10 cellular contexts compared by ENCODE assay signal in the genomic region with DNA sequence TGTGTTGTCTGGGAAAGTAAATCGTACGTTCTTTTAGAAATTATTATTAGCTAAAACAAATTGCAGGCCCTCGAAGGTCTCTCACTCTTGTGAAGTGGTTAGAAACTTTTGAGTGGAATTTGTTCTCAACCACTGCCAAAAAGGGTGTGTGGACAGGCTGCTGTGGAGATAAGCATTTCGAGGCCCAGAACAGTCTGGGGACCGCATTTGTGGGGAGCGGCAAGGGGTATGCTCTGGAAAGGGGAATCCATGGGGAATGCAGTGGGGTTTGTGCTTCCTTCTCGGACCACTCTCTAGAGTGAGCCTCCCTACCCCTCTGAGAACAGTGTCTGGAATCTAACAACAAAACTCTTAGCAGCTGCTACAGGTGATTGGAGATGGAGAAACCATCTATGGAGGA. TPM values are rescaled to one million over a fixed set of nuclear protein-coding genes. Genes with fewer than 3 reads are reported as not detected.
DNase-seq lines count a peak whose midpoint lies in the region; ATAC-seq lines count a peak whose summit lies in the region.
"Had no signal": no experiment of that assay in that cellular context is flagged by ENCODE, and none has a peak within 500 bp of the region (broad histone marks: within the 10 kb centered on the region; RNA-seq: fewer than 3 reads in every experiment).

No MANE protein-coding gene starts in this region.

- no peak for DNase-seq in adipocyte (ENCODE audit: low read depth)
- no peak for DNase-seq in islet precursor cell
- no peak for DNase-seq in activated gamma-delta T cell (lab: John Stamatoyannopoulos, UW)
- DNase-seq: activated CD4-positive, CD25-positive, alpha-beta regulatory T cell; NCI-H1105; stimulated activated CD4-positive, alpha-beta T cell treated with anti-CD3 and anti-CD28 coated beads, Interleukin-2, amount 100 ng/mL, for 48 hours had no signal

- H3K27ac ChIP-seq in HUES64 (ENCODE audit: low read depth, low read length) (no peak overlapping the region), skin epidermis (peak overlapping the region in 16 of 21 experiments; percentile 7 to 96 (median 84))

- no peak for ATAC-seq in GM21825 (IDR thresholded peaks at IDR 0.05; ENCODE audit: unreplicated experiment)

- H3K9me3 ChIP-seq in HUES64 (ENCODE audit: insufficient read depth, low read depth, low read length) (no peaks in the 10 kb centered on the region), adipocyte (ENCODE audit: control insufficient read depth, low read length) (no peaks in the 10 kb centered on the region), iPS-18c (ENCODE audit: control insufficient read depth, insufficient read depth, low read length) (no peaks in the 10 kb centered on the region)

- H3K4me1 ChIP-seq in HUES64 (ENCODE audit: insufficient read depth, low read length) (peaks cover 54% of the 10 kb centered on the region), adipocyte (ENCODE audit: control insufficient read depth, insufficient read depth, low read length) (peaks cover 34% of the 10 kb centered on the region)

- WGBS in HUES64: 45% methylated on average over 6 of the region's 7 CpGs

- H3K9ac ChIP-seq in HUES64 (ENCODE audit: low read depth, low read length): peak overlapping the region; percentile 82; the same call in 1 of the 2 replicates
- H3K9ac ChIP-seq in adipocyte (ENCODE audit: low read length): peak overlapping the region; percentile 90

- H3K27me3 ChIP-seq in HUES64 (ENCODE audit: insufficient read depth, low read length): peaks cover 62% of the 10 kb centered on the region
- H3K27me3 ChIP-seq in adipocyte (replicated peaks; ENCODE audit: control insufficient read depth, insufficient read depth, low read length): no peaks in the 10 kb centered on the region

- H3K4me3 ChIP-seq in HUES64 (ENCODE audit: low read length) (peak overlapping the region; percentile 71), adipocyte (ENCODE audit: low read length) (peak overlapping the region; percentile 82), iPS-18c (ENCODE audit: insufficient read depth, low read depth, low read length) (peak overlapping the region; percentile 70; the same call in 1 of the 2 replicates), skin epidermis (peak overlapping the region; percentile 55 to 75 (median 64))

- H3K36me3 ChIP-seq in HUES64 (ENCODE audit: insufficient read depth, low read length) (no peaks in the 10 kb centered on the region), adipocyte (ENCODE audit: control insufficient read depth, insufficient read depth, low read length, severe bottlenecking) (no peaks in the 10 kb centered on the region)

RNA-seq across cellular contexts. Expression of a gene that starts 1.7 kb away (rescaled TPM):
- polyA plus RNA-seq in HUES64 (2013, experiment 1 of 2): 27.1 TPM
- polyA plus RNA-seq in HUES64 (2013, experiment 2 of 2): 29.0 TPM
